In the genomic region with DNA sequence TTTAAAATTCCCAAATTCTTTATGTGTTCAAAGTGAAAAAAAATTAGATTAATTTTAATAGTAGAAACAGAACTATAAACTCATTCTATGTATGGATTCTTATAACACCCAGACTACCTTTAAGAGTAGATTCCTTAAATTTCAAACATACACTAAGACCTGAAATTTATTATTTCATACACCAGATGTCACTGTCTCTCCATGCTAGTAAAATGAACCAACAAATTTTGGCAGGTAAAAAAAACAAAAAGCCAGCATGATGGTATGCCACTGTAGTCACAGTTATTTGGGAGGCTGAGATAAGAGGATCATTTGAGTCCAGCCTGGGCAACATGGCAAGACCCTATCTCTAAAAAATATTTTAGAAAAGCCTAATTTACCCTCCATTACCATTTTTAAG, we compare ENCODE assay signal across 10 cellular contexts.
DNase-seq lines count a peak whose midpoint lies in the region; ATAC-seq and TF ChIP-seq lines count a peak whose summit lies in the region.
"Had no signal": no experiment of that assay in that cellular context is flagged by ENCODE, and none has a peak within 500 bp of the region (broad histone marks: within the 10 kb centered on the region; RNA-seq: fewer than 3 reads in every experiment).

No MANE protein-coding gene starts in this region.

- H3K4ac ChIP-seq in H9 (ENCODE audit: low read depth, low read length): no peak overlapping the region

- H3K9ac ChIP-seq in H9 (ENCODE audit: extremely low read depth, insufficient read length, low read length): no peak overlapping the region

- H4K91ac ChIP-seq in H9 (ENCODE audit: insufficient read length, low read depth, low read length): no peak overlapping the region

- H3K27me3 ChIP-seq in H9 (ENCODE audit: insufficient read depth, low read length): no peaks in the 10 kb centered on the region

- no peaks in the 10 kb centered on the region for H3K27me3 Mint-ChIP-seq in H9 (ENCODE audit: low read depth)
- H3K27me3 Mint-ChIP-seq: activated CD4-positive, alpha-beta memory T cell treated with anti-CD3 and anti-CD28 coated beads, Interleukin-2, amount 10 ng/mL, durations not matched to agents 7 days and 5 days; natural killer cell treated with Interleukin-12 subunit alpha and Interleukin-12 subunit beta and Interleukin-15 and Interleukin-18, amount 100 ng/mL, for 72 hours had no signal

- no peak overlapping the region for H3K4me3 ChIP-seq in epithelial cell of esophagus (ENCODE audit: low read length)
- no peak overlapping the region for H3K4me3 ChIP-seq in retinal pigment epithelial cell (ENCODE audit: low read length)

- no peaks in the 10 kb centered on the region for H3K79me2 ChIP-seq in H9 (ENCODE audit: insufficient read depth, low read length)

- H3K27ac Mint-ChIP-seq in H9: no peak overlapping the region
- H3K27ac Mint-ChIP-seq: activated CD4-positive, alpha-beta memory T cell treated with anti-CD3 and anti-CD28 coated beads, Interleukin-2, amount 10 ng/mL, durations not matched to agents 7 days and 5 days; natural killer cell treated with Interleukin-12 subunit alpha and Interleukin-12 subunit beta and Interleukin-15 and Interleukin-18, amount 100 ng/mL, for 72 hours had no signal

- no peak overlapping the region for H3K4me2 ChIP-seq in H9 (ENCODE audit: insufficient read depth, insufficient read length, low read length)

- peaks cover 4 to 9% of the 10 kb centered on the region in 2 experiments; a peak in 4 of 5 replicates for H3K9me3 Mint-ChIP-seq in H9

- no peaks in the 10 kb centered on the region for H3K9me3 ChIP-seq in H9 (ENCODE audit: control insufficient read depth, low read depth, low read length)

- no peak overlapping the region for H3K56ac ChIP-seq in H9 (ENCODE audit: insufficient read length, low read depth, low read length)

- no peak overlapping the region for H2BK20ac ChIP-seq in H9 (ENCODE audit: low read depth, low read length, poor library complexity, severe bottlenecking)

- H2BK5ac ChIP-seq in H9 (ENCODE audit: insufficient read length, low read length): no peak overlapping the region

- no peak for DNase-seq in H9
- peak; percentile 15 for DNase-seq in NOMO-1 treated with dmso at 0.1 percent for 144 hours (lab: John Stamatoyannopoulos, UW; ENCODE audit: unreplicated experiment)
- DNase-seq in epithelial cell of esophagus (ENCODE audit: low read depth): peak; percentile 58
- no peak for DNase-seq in retinal pigment epithelial cell (ENCODE audit: low read depth)
- no peak for DNase-seq in GOT3 (lab: John Stamatoyannopoulos, UW)
- DNase-seq in hypothalamus (lab: John Stamatoyannopoulos, UW): no peak
- no peak for DNase-seq in D341Med (ENCODE audit: low spot score)
- DNase-seq: activated CD4-positive, alpha-beta memory T cell treated with anti-CD3 and anti-CD28 coated beads, Interleukin-2, amount 10 ng/mL, durations not matched to agents 7 days and 5 days had no signal

- no peak overlapping the region for H3K23ac ChIP-seq in H9 (ENCODE audit: insufficient read length, low read depth, low read length)

- no peak overlapping the region for H3K18ac ChIP-seq in H9 (ENCODE audit: insufficient read length, low read depth, low read length)

- no peaks in the 10 kb centered on the region for H3K23me2 ChIP-seq in H9 (ENCODE audit: insufficient read length, low read depth, low read length, poor library complexity, severe bottlenecking)

- peaks cover 0 to 6% (median 5%) of the 10 kb centered on the region in 3 experiments; a peak in 5 of 7 replicates for H3K36me3 Mint-ChIP-seq in H9 (ENCODE audit: insufficient read depth in 1 of 3, low read depth in 3 of 3)
- H3K36me3 Mint-ChIP-seq: natural killer cell treated with Interleukin-12 subunit alpha and Interleukin-12 subunit beta and Interleukin-15 and Interleukin-18, amount 100 ng/mL, for 72 hours had no signal

- H4K5ac ChIP-seq in H9 (ENCODE audit: insufficient read length, low read depth, low read length): no peak overlapping the region

- no peak overlapping the region for H3T11ph ChIP-seq in H9 (ENCODE audit: low read length)

- H3K4me3 Mint-ChIP-seq in H9: no peak overlapping the region
- H3K4me3 Mint-ChIP-seq: activated CD4-positive, alpha-beta memory T cell treated with anti-CD3 and anti-CD28 coated beads, Interleukin-2, amount 10 ng/mL, durations not matched to agents 7 days and 5 days; natural killer cell treated with Interleukin-12 subunit alpha and Interleukin-12 subunit beta and Interleukin-15 and Interleukin-18, amount 100 ng/mL, for 72 hours had no signal

- TF ChIP-seq CTCF in H9 (conservative IDR thresholded peaks at IDR 0.05) (peak; percentile 61), epithelial cell of esophagus (IDR thresholded peaks at IDR 0.05; ENCODE audit: insufficient read depth, low read depth, low read length, missing control alignments) (peak; percentile 51), retinal pigment epithelial cell (conservative IDR thresholded peaks at IDR 0.05; ENCODE audit: low read depth, low read length) (peak; percentile 20)

- no peaks in the 10 kb centered on the region for H4K20me1 ChIP-seq in H9 (ENCODE audit: control insufficient read depth, insufficient read depth, insufficient read length)

- H2BK120ac ChIP-seq in H9 (ENCODE audit: low read depth, low read length, poor library complexity, severe bottlenecking): no peak overlapping the region

- no peaks in the 10 kb centered on the region for H3K4me1 ChIP-seq in H9 (ENCODE audit: insufficient read depth, low read length)

- ATAC-seq in HG02678 (IDR thresholded peaks at IDR 0.05; ENCODE audit: unreplicated experiment): no peak
- ATAC-seq: natural killer cell treated with Interleukin-12 subunit alpha and Interleukin-12 subunit beta and Interleukin-15 and Interleukin-18, amount 100 ng/mL, for 72 hours had no signal

- H4K8ac ChIP-seq in H9 (replicated peaks; ENCODE audit: insufficient read length, low read depth, low read length): no peak overlapping the region

- H3K4me1 Mint-ChIP-seq in H9: peaks cover 0 to under 1% of the 10 kb centered on the region in 2 experiments; a peak in 1 of 4 replicates
- H3K4me1 Mint-ChIP-seq: activated CD4-positive, alpha-beta memory T cell treated with anti-CD3 and anti-CD28 coated beads, Interleukin-2, amount 10 ng/mL, durations not matched to agents 7 days and 5 days had no signal

- H3K14ac ChIP-seq in H9 (ENCODE audit: insufficient read depth, low read length): no peak overlapping the region

- no peak overlapping the region for H2AK5ac ChIP-seq in H9 (ENCODE audit: insufficient read length, low read length)

- no peak overlapping the region for H2BK15ac ChIP-seq in H9 (ENCODE audit: low read depth, low read length)

- no peaks in the 10 kb centered on the region for H3K79me1 ChIP-seq in H9 (ENCODE audit: insufficient read depth, low read depth, low read length, poor library complexity, severe bottlenecking)

- H2AFZ ChIP-seq in H9 (ENCODE audit: low read length): no peak overlapping the region

- H2BK12ac ChIP-seq in H9 (ENCODE audit: insufficient read length, low read depth, low read length): no peak overlapping the region

- no peak overlapping the region for H3K27ac ChIP-seq in H9 (ENCODE audit: insufficient read length, low read depth, low read length)

Comparison
In these comparisons a context has a peak if more than half of its experiments do, and no peak if none do; other contexts are left out.
1. DNase-seq: peak in NOMO-1 treated with dmso at 0.1 percent for 144 hours (single experiment) and epithelial cell of esophagus (single experiment); none in H9 (single experiment), retinal pigment epithelial cell (single experiment), GOT3 (single experiment), hypothalamus (0 of 51) and D341Med (single experiment).
2. Peak in every context shown above with its lines, with median percentiles within 50 percentile points of each other: CTCF ChIP-seq.